Comparison of ENCODE assay signal across 7 cellular contexts in genomic region chrX:154804957-154805695, GRCh38. TPM values are rescaled to one million over a fixed set of nuclear protein-coding genes. Genes with fewer than 3 reads are reported as not detected.
A peak's percentile ranks its signal among the peaks of the same experiment; 100 is the strongest.
DNase-seq lines count a peak whose midpoint lies in the region; ATAC-seq, FAIRE-seq and TF ChIP-seq lines count a peak whose summit lies in the region.

Gene MPP1, minus strand, starts transcription at chrX:154805485. Its CDS starts 112 bp downstream, at chrX:154805373.

- no peaks in the 10 kb centered on the region for H3K36me3 ChIP-seq in bronchial epithelial cell (ENCODE audit: control insufficient read depth, insufficient read depth, low read length)
- no peaks in the 10 kb centered on the region for H3K36me3 ChIP-seq in spleen

- peak within 1 kb of the TSS; percentile 86 for H3K4me3 Mint-ChIP-seq in activated B cell treated with CpG ODN at 0.5 μM for 24 hours

- peak; percentile 50 for DNase-seq in NCI-H146 treated with DMSO at 0.1 percent for 48 hours (lab: John Stamatoyannopoulos, UW; ENCODE audit: unreplicated experiment)
- DNase-seq in activated B cell treated with CpG ODN at 0.5 μM for 24 hours, result peak; percentile 74
- peak; percentile 55 for DNase-seq in bronchial epithelial cell (ENCODE audit: low read depth)
- DNase-seq in inferior parietal cortex (ENCODE audit: extremely low spot score), result peak; percentile 67
- DNase-seq in spleen, result peak; percentile 93

- no peak for FAIRE-seq in bronchial epithelial cell (lab: Jason Lieb, UNC)

- H3K36me3 Mint-ChIP-seq in activated B cell treated with CpG ODN at 0.5 μM for 24 hours (ENCODE audit: low read depth), result no peaks in the 10 kb centered on the region

- 0 to 46% (median 1%) methylated on average over 14 to 65 of the region's 65 CpGs for WGBS in spleen, 5 donors

- H3K27me3 ChIP-seq in bronchial epithelial cell (ENCODE audit: control insufficient read depth, insufficient read depth, low read length), result no peaks in the 10 kb centered on the region
- H3K27me3 ChIP-seq in spleen (replicated peaks in 1 of 7), result no peaks in the 10 kb centered on the region

- intact Hi-C loops in activated B cell treated with CpG ODN at 0.5 μM for 24 hours (cut with micrococcal nuclease), result loop anchor here (1.0 to 5.0 kb wide), 3 partner anchors 15 to 43 kb away; partner anchors contain the start of gene DKC1
- intact Hi-C loops in spleen (cut with DNase I; ENCODE audit: low total_unique reads), result no loop called here

- H3K9me3 ChIP-seq in spleen, result peaks cover 0 to 9% (median 0%) of the 10 kb centered on the region in 8 donors

- H3K27me3 Mint-ChIP-seq in activated B cell treated with CpG ODN at 0.5 μM for 24 hours, result no peaks in the 10 kb centered on the region

- peak; percentile 92 for ATAC-seq in GM18502 (IDR thresholded peaks at IDR 0.05; ENCODE audit: poor library complexity, unreplicated experiment)
- ATAC-seq in HG02642 (IDR thresholded peaks at IDR 0.05; ENCODE audit: poor library complexity, unreplicated experiment), result peak; percentile 98
- ATAC-seq in activated B cell treated with CpG ODN at 0.5 μM for 24 hours (ENCODE audit: low read depth), result peak; percentile 99

- H3K9me3 Mint-ChIP-seq in activated B cell treated with CpG ODN at 0.5 μM for 24 hours, result no peaks in the 10 kb centered on the region

- H3K4me1 ChIP-seq in spleen, result peaks cover 0 to 55% (median 27%) of the 10 kb centered on the region in 6 donors

- peak within 1 kb of the TSS; percentile 66 for H3K27ac Mint-ChIP-seq in activated B cell treated with CpG ODN at 0.5 μM for 24 hours

- H3K4me3 ChIP-seq in bronchial epithelial cell (ENCODE audit: low read depth, low read length) (peak within 1 kb of the TSS; percentile 41), spleen (peak within 1 kb of the TSS; percentile 60 to 87 (median 64))

- peak within 1 kb of the TSS; percentile 42 to 90 (median 82) for H3K27ac ChIP-seq in spleen

- TF ChIP-seq POLR2A in spleen (IDR thresholded peaks at IDR 0.05), result no peak

- POLR2A ChIA-PET in activated B cell treated with CpG ODN at 0.5 μM for 24 hours (lab: Charles Lee), result interaction anchor here (0.5 to 1.1 kb wide), 5 partner anchors 14 to 434 kb away, joined by 3 to 7 read pairs (median 4); partner anchors contain the start of gene DKC1

- H3K4me1 Mint-ChIP-seq in activated B cell treated with CpG ODN at 0.5 μM for 24 hours, result peaks cover 12% of the 10 kb centered on the region

- CTCF ChIA-PET in activated B cell treated with CpG ODN at 0.5 μM for 24 hours (lab: Charles Lee), result no interaction called here

- TF ChIP-seq CTCF in activated B cell treated with CpG ODN at 0.5 μM for 24 hours (IDR thresholded peaks at IDR 0.05) (no peak), bronchial epithelial cell (IDR thresholded peaks at IDR 0.05; ENCODE audit: insufficient read depth, low read length, severe bottlenecking) (no peak), spleen (IDR thresholded peaks at IDR 0.05 in 8 of 11, conservative IDR thresholded peaks at IDR 0.05 in 3 of 11) (peak in 1 of 11 experiments; percentile 27)

RNA-seq across cellular contexts. Expression of gene MPP1, which starts in this region (rescaled TPM):
- total RNA-seq in activated B cell treated with CpG ODN at 0.5 μM for 24 hours (5.8 and 7.2 TPM in 2 replicates), bronchial epithelial cell (1.1 and 2.2 TPM in 2 replicates), spleen (100 to 1,000 TPM in 3 of 7 donors, 10 to 100 TPM in 4; 76.5 to 122 (median 90.7) TPM)
- 10 to 100 TPM; 24.3 to 45.9 (median 31.8) TPM for polyA plus RNA-seq in spleen

Comparison
In these comparisons a context has a peak if more than half of its experiments do, and no peak if none do; other contexts are left out.
1. Peak in every context shown above with its lines: DNase-seq, ATAC-seq, H3K4me3 ChIP-seq and H3K27ac ChIP-seq.